ENCODE assay signal across 15 cellular contexts in genomic region chr5:82106806-82107205, GRCh38.
DNase-seq lines count a peak whose midpoint lies in the region; ATAC-seq and TF ChIP-seq lines count a peak whose summit lies in the region.
"Had no signal": no experiment of that assay in that cellular context is flagged by ENCODE, and none has a peak within 500 bp of the region (broad histone marks: within the 10 kb centered on the region; RNA-seq: fewer than 3 reads in every experiment).

No MANE protein-coding gene starts in this region.

- H3K36me3 ChIP-seq in IMR-90 (ENCODE audit: control insufficient read depth, insufficient read depth, low read length) (no peaks in the 10 kb centered on the region), SK-N-MC (ENCODE audit: insufficient read depth, low read length) (no peaks in the 10 kb centered on the region)
- H3K36me3 ChIP-seq: WERI-Rb-1 had no signal

- no peak for DNase-seq in IMR-90
- DNase-seq in SK-N-MC (ENCODE audit: low read depth, low spot score): peak; percentile 92
- DNase-seq in fibroblast of pulmonary artery (ENCODE audit: low read depth): peak; percentile 7
- peak; percentile 64 for DNase-seq in renal cortical epithelial cell (ENCODE audit: low read depth)
- DNase-seq in NCI-H446 (lab: John Stamatoyannopoulos, UW): no peak
- DNase-seq in T-helper 2 cell: no peak
- DNase-seq: activated CD8-positive, alpha-beta memory T cell treated with anti-CD3 and anti-CD28 coated beads, Interleukin-2, amount 10 ng/mL, durations not matched to agents 7 days and 5 days; activated naive CD4-positive, alpha-beta T cell; NCI-H187; PC-9; WERI-Rb-1 had no signal

- H4K8ac ChIP-seq in IMR-90 (ENCODE audit: low read depth in 2 of 2, low read length in 2 of 2): no peak overlapping the region

- TF ChIP-seq CTCF in IMR-90 (conservative IDR thresholded peaks at IDR 0.05; ENCODE audit: low read depth, low read length) (no peak), fibroblast of pulmonary artery (IDR thresholded peaks at IDR 0.05; ENCODE audit: low read length, missing control alignments) (no peak)

- BruUV-seq in IMR-90 (replicated peaks; lab: Mats Ljungman, UMichigan): no TSS peak

- intact Hi-C loops in IMR-90 (cut with micrococcal nuclease): loop anchor here (1.0 to 5.0 kb wide), 3 partner anchors 60 to 600 kb away; no protein-coding TSS in a partner anchor

- peak; percentile 21; the same call in 1 of the 2 replicates for ATAC-seq in IMR-90 (ENCODE audit: low read depth)
- ATAC-seq in HG03135 (IDR thresholded peaks at IDR 0.05; ENCODE audit: unreplicated experiment): no peak
- no peak for ATAC-seq in HG03354 (IDR thresholded peaks at IDR 0.05; ENCODE audit: poor library complexity, severe bottlenecking, unreplicated experiment)
- ATAC-seq: activated CD8-positive, alpha-beta memory T cell treated with anti-CD3 and anti-CD28 coated beads, Interleukin-2, amount 10 ng/mL, durations not matched to agents 7 days and 5 days; naive thymus-derived CD8-positive, alpha-beta T cell had no signal

- H3K14ac ChIP-seq in IMR-90 (replicated peaks; ENCODE audit: low read depth, low read length): no peak overlapping the region

- H3K27ac ChIP-seq in IMR-90 (ENCODE audit: insufficient read depth, low read length): no peak overlapping the region
- H3K27ac ChIP-seq in SK-N-MC: peak overlapping the region; percentile 90
- H3K27ac ChIP-seq: PC-9, WERI-Rb-1 had no signal

- CTCF ChIA-PET in IMR-90 (lab: Yijun Ruan, JAX): interaction anchor here (1.3 to 2.1 kb wide), 3 partner anchors 11 to 119 kb away, joined by 5 to 7 read pairs (median 7); no protein-coding TSS in a partner anchor

- no peak overlapping the region for H2BK5ac ChIP-seq in IMR-90 (ENCODE audit: low read depth, low read length, poor library complexity, severe bottlenecking)

- no peak overlapping the region for H4K5ac ChIP-seq in IMR-90 (ENCODE audit: low read depth, low read length)

- no peaks in the 10 kb centered on the region for H3K27me3 ChIP-seq in IMR-90 (ENCODE audit: control insufficient read depth, insufficient read depth, low read length)
- H3K27me3 ChIP-seq: dorsolateral prefrontal cortex had no signal

- H2AFZ ChIP-seq in IMR-90 (replicated peaks; ENCODE audit: low read length, poor library complexity): no peak overlapping the region
- H2AFZ ChIP-seq: PC-9 had no signal

- no peak overlapping the region for H2AK9ac ChIP-seq in IMR-90 (replicated peaks; ENCODE audit: low read depth, low read length, poor library complexity)

- H3K56ac ChIP-seq in IMR-90 (ENCODE audit: extremely low read depth, insufficient read depth, low read length): no peak overlapping the region

- dilution Hi-C loops in IMR-90 (cut with HindIII; ENCODE audit: low sequenced_read_pairs, unreplicated experiment): no loop called here

- H3K79me1 ChIP-seq in IMR-90 (ENCODE audit: low read depth in 1 of 2, low read length in 2 of 2): no peaks in the 10 kb centered on the region

- in situ Hi-C loops in IMR-90 (cut with MboI; ENCODE audit: low sequenced_read_pairs): no loop called here

- no peak overlapping the region for H2BK120ac ChIP-seq in IMR-90 (ENCODE audit: low read depth, low read length)

- TF ChIP-seq POLR2A in IMR-90 (IDR thresholded peaks at IDR 0.05; ENCODE audit: low read depth, low read length): no peak

- H3K23ac ChIP-seq in IMR-90 (ENCODE audit: low read depth, low read length): no peak overlapping the region

- no peak overlapping the region for H3K18ac ChIP-seq in IMR-90 (ENCODE audit: low read depth, low read length)

- no peak overlapping the region for H2AK5ac ChIP-seq in IMR-90 (ENCODE audit: low read depth, low read length)

- H3K9me3 ChIP-seq in IMR-90 (ENCODE audit: control insufficient read depth, insufficient read depth, low read length) (no peaks in the 10 kb centered on the region), SK-N-MC (ENCODE audit: low read depth, low read length) (no peaks in the 10 kb centered on the region)

- POLR2A ChIA-PET in IMR-90 (lab: Charles Lee; ENCODE audit: unreplicated experiment): no interaction called here

- no peak overlapping the region for H3K4ac ChIP-seq in IMR-90 (ENCODE audit: low read depth, low read length)

- H2BK20ac ChIP-seq in IMR-90 (ENCODE audit: low read depth, low read length): no peak overlapping the region

- H3K9ac ChIP-seq in IMR-90 (ENCODE audit: low read depth, low read length): no peak overlapping the region
- peak overlapping the region; percentile 39 for H3K9ac ChIP-seq in SK-N-MC (ENCODE audit: insufficient read length)

- no peak overlapping the region for H4K91ac ChIP-seq in IMR-90 (ENCODE audit: insufficient read depth, low read depth, low read length)

- no peak overlapping the region for H3K4me3 ChIP-seq in IMR-90 (ENCODE audit: insufficient read depth, low read depth, low read length)
- H3K4me3 ChIP-seq in SK-N-MC: peak overlapping the region; percentile 76
- no peak overlapping the region for H3K4me3 ChIP-seq in fibroblast of pulmonary artery (replicated peaks; ENCODE audit: low read depth, low read length)
- H3K4me3 ChIP-seq: PC-9 had no signal

- no CpG with 5 or more reads among the region's 1 CpG for WGBS in IMR-90 (ENCODE audit: extremely low coverage in 2 of 2, insufficient read length in 1 of 2), 2 experiments

- no peak overlapping the region for H2BK15ac ChIP-seq in IMR-90 (ENCODE audit: low read depth, low read length)

- no peaks in the 10 kb centered on the region for H3K9me1 ChIP-seq in IMR-90 (ENCODE audit: insufficient read depth, low read length)

- no peak for TF ChIP-seq RAD21 in IMR-90 (IDR thresholded peaks at IDR 0.05; ENCODE audit: low read length)

- H4K20me1 ChIP-seq in IMR-90 (ENCODE audit: insufficient read depth, low read length): no peaks in the 10 kb centered on the region

- H3K4me2 ChIP-seq in IMR-90 (ENCODE audit: low read depth, low read length): no peak overlapping the region
- H3K4me2 ChIP-seq: PC-9 had no signal

- no peaks in the 10 kb centered on the region for H3K4me1 ChIP-seq in IMR-90 (ENCODE audit: control insufficient read depth, insufficient read depth, low read length)

TF ChIP-seq in IMR-90, 13 proteins besides CTCF, POLR2A, EP300 and RAD21:
- TF ChIP-seq NFE2L2 (IDR thresholded peaks at IDR 0.05; ENCODE audit: low read depth, low read length) (no peak), RFX5 (IDR thresholded peaks at IDR 0.05; ENCODE audit: low read depth, low read length) (no peak), MXI1 (IDR thresholded peaks at IDR 0.05; ENCODE audit: borderline replicate concordance, low read depth, low read length) (no peak)

Comparison
In these comparisons a context has a peak if more than half of its experiments do, and no peak if none do; other contexts are left out.
1. DNase-seq: peak in SK-N-MC (single experiment), fibroblast of pulmonary artery (single experiment) and renal cortical epithelial cell (single experiment); none in IMR-90 (single experiment), NCI-H446 (0 of 2) and T-helper 2 cell (0 of 5).